Comparison of ENCODE assay signal across 1 cellular context in genomic region chr14:105138551-105139111, GRCh38.
TF ChIP-seq lines count a peak whose summit lies in the region.

No MANE protein-coding gene starts in this region.

TF ChIP-seq in HepG2, 621 proteins besides CTCF, POLR2A, EP300 and RAD21 (continued from another document):
- TF ChIP-seq ZNF607 (CRISPR knock-in tag; IDR thresholded peaks at IDR 0.05; ENCODE audit: borderline replicate concordance) (no peak), ZNF33B (CRISPR knock-in tag; IDR thresholded peaks at IDR 0.05) (no peak)
